ENCODE assay signal across 27 cellular contexts in the genomic region with DNA sequence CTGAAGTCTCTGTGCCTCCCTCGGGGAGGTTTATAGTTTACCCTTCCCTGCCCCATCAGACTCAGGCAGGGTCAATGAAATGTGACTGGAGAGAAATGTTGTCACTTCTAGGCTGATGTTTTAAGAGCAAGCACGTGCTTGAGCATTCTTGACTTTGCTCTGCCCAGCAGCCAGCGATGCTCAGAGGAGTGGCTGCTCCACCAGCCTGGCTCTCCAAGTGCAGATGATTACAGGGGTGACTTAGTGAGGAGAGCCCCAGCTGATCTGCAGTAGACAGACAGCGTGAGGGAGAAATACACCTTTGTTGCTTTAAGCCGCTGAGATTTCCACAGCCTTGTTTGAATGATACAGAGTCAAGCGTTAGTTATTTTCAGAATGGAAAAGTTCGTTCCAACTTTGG.
"Had no signal": no experiment of that assay in that cellular context is flagged by ENCODE, and none has a peak within 500 bp of the region (broad histone marks: within the 10 kb centered on the region; RNA-seq: fewer than 3 reads in every experiment).

No MANE protein-coding gene starts in this region.

- H3K27ac Mint-ChIP-seq: stimulated activated effector memory CD8-positive, alpha-beta T cell treated with anti-CD3 and anti-CD28 coated beads, Interleukin-12 subunit alpha, Interleukin-12 subunit beta, amount 100 ng/mL, for 72 hours; stimulated activated memory B cell treated with anti-CD40 and anti-IgM and Interleukin-4, amounts not matched to agents 10 μg/mL and 1 μg/mL and 100 μg/mL, for 72 hours; stimulated activated naive B cell treated with anti-CD40 and anti-IgM and Interleukin-4, amounts not matched to agents 10 μg/mL and 1 μg/mL and 100 μg/mL, for 72 hours; stimulated activated naive CD8-positive, alpha-beta T cell treated with anti-CD3 and anti-CD28 coated beads, Interleukin-15, amount 100 ng/mL, for 72 hours; stimulated activated naive CD8-positive, alpha-beta T cell treated with anti-CD3 and anti-CD28 coated beads, Interleukin-15, Interleukin-2, amounts not matched to agents 100 ng/mL and 50 ng/mL, for 24 hours; type B pancreatic cell had no signal

- H3K27me3 Mint-ChIP-seq: stimulated activated memory B cell treated with anti-CD40 and anti-IgM and Interleukin-4, amounts not matched to agents 10 μg/mL and 1 μg/mL and 100 μg/mL, for 72 hours; stimulated activated naive B cell treated with anti-CD40 and anti-IgM and Interleukin-4, amounts not matched to agents 10 μg/mL and 1 μg/mL and 100 μg/mL, for 72 hours; stimulated activated naive CD8-positive, alpha-beta T cell treated with anti-CD3 and anti-CD28 coated beads, Interleukin-15, amount 100 ng/mL, for 72 hours; stimulated activated naive CD8-positive, alpha-beta T cell treated with anti-CD3 and anti-CD28 coated beads, Interleukin-15, Interleukin-2, amounts not matched to agents 100 ng/mL and 50 ng/mL, for 24 hours; type B pancreatic cell had no signal

- H3K4me1 Mint-ChIP-seq: stimulated activated effector memory CD8-positive, alpha-beta T cell treated with anti-CD3 and anti-CD28 coated beads, Interleukin-12 subunit alpha, Interleukin-12 subunit beta, amount 100 ng/mL, for 72 hours; stimulated activated memory B cell treated with anti-CD40 and anti-IgM and Interleukin-4, amounts not matched to agents 10 μg/mL and 1 μg/mL and 100 μg/mL, for 72 hours; stimulated activated naive B cell treated with anti-CD40 and anti-IgM and Interleukin-4, amounts not matched to agents 10 μg/mL and 1 μg/mL and 100 μg/mL, for 72 hours; stimulated activated naive CD8-positive, alpha-beta T cell treated with anti-CD3 and anti-CD28 coated beads, Interleukin-15, amount 100 ng/mL, for 72 hours had no signal

- H3K4me3 Mint-ChIP-seq: stimulated activated effector memory CD8-positive, alpha-beta T cell treated with anti-CD3 and anti-CD28 coated beads, Interleukin-12 subunit alpha, Interleukin-12 subunit beta, amount 100 ng/mL, for 72 hours; stimulated activated memory B cell treated with anti-CD40 and anti-IgM and Interleukin-4, amounts not matched to agents 10 μg/mL and 1 μg/mL and 100 μg/mL, for 72 hours; stimulated activated naive B cell treated with anti-CD40 and anti-IgM and Interleukin-4, amounts not matched to agents 10 μg/mL and 1 μg/mL and 100 μg/mL, for 72 hours; stimulated activated naive CD8-positive, alpha-beta T cell treated with anti-CD3 and anti-CD28 coated beads, Interleukin-15, amount 100 ng/mL, for 72 hours; stimulated activated naive CD8-positive, alpha-beta T cell treated with anti-CD3 and anti-CD28 coated beads, Interleukin-15, Interleukin-2, amounts not matched to agents 100 ng/mL and 50 ng/mL, for 24 hours; type B pancreatic cell had no signal

- H3K36me3 Mint-ChIP-seq: stimulated activated effector memory CD8-positive, alpha-beta T cell treated with anti-CD3 and anti-CD28 coated beads, Interleukin-12 subunit alpha, Interleukin-12 subunit beta, amount 100 ng/mL, for 72 hours; stimulated activated memory B cell treated with anti-CD40 and anti-IgM and Interleukin-4, amounts not matched to agents 10 μg/mL and 1 μg/mL and 100 μg/mL, for 72 hours; stimulated activated naive B cell treated with anti-CD40 and anti-IgM and Interleukin-4, amounts not matched to agents 10 μg/mL and 1 μg/mL and 100 μg/mL, for 72 hours; type B pancreatic cell had no signal

- H3K4me1 ChIP-seq: suprapubic skin, testis, tibial artery, tibial nerve, transverse colon, upper lobe of right lung, uterus, vagina had no signal

- H3K36me3 ChIP-seq: stomach, suprapubic skin, thoracic aorta, tibial artery, tibial nerve, transverse colon, upper lobe of left lung, upper lobe of right lung, uterus, vagina had no signal

- H3K4me3 ChIP-seq: stomach, suprapubic skin, testis, thoracic aorta, tibial artery, tibial nerve, transverse colon, upper lobe of left lung, upper lobe of right lung, uterus, vagina had no signal

- H3K27me3 ChIP-seq: stomach, suprapubic skin, testis, tibial artery, tibial nerve, transverse colon, upper lobe of left lung, upper lobe of right lung, uterus, vagina had no signal

- H3K27ac ChIP-seq: stomach, suprapubic skin, testis, thoracic aorta, tibial artery, tibial nerve, transverse colon, upper lobe of left lung, upper lobe of right lung, uterus, vagina had no signal

- ATAC-seq: stimulated activated effector memory CD8-positive, alpha-beta T cell treated with anti-CD3 and anti-CD28 coated beads, Interleukin-12 subunit alpha, Interleukin-12 subunit beta, amount 100 ng/mL, for 72 hours; stimulated activated memory B cell treated with anti-CD40 and anti-IgM and Interleukin-4, amounts not matched to agents 10 μg/mL and 1 μg/mL and 100 μg/mL, for 72 hours; stimulated activated naive B cell treated with anti-CD40 and anti-IgM and Interleukin-4, amounts not matched to agents 10 μg/mL and 1 μg/mL and 100 μg/mL, for 72 hours; stimulated activated naive CD8-positive, alpha-beta T cell treated with anti-CD3 and anti-CD28 coated beads, Interleukin-15, amount 100 ng/mL, for 72 hours; stimulated activated naive CD8-positive, alpha-beta T cell treated with anti-CD3 and anti-CD28 coated beads, Interleukin-15, Interleukin-2, amounts not matched to agents 100 U/mL and 50 U/mL, for 24 hours; upper lobe of right lung had no signal

- DNase-seq: stimulated activated CD4-positive, alpha-beta T cell treated with anti-CD3 and anti-CD28 coated beads, Interleukin-2, amount 100 ng/mL, for 48 hours; stimulated activated CD4-positive, alpha-beta T cell treated with anti-CD3 and anti-CD28 coated beads, Interleukin-4, amount 100 ng/mL, for 1 hour; stimulated activated CD4-positive, alpha-beta T cell treated with anti-CD3 and anti-CD28 coated beads, Interleukin-4, amount 100 ng/mL, for 24 hours; stimulated activated CD4-positive, alpha-beta T cell treated with anti-CD3 and anti-CD28 coated beads, Interleukin-4, amount 100 ng/mL, for 4 hours; stimulated activated CD8-positive, alpha-beta memory T cell treated with anti-CD3 and anti-CD28 coated beads, Interleukin-4, amount 100 ng/mL, for 48 hours; stimulated activated naive B cell treated with anti-CD40 and anti-IgM and Interleukin-4, amounts not matched to agents 10 μg/mL and 1 μg/mL and 100 μg/mL, for 72 hours; stimulated activated naive CD4-positive, alpha-beta T cell; stimulated activated naive CD4-positive, alpha-beta T cell treated with Interleukin-2 at 50 U/mL for 16 hours; stimulated activated naive CD8-positive, alpha-beta T cell treated with anti-CD3 and anti-CD28 coated beads, Interleukin-15, amount 100 ng/mL, for 72 hours; stimulated activated naive CD8-positive, alpha-beta T cell treated with anti-CD3 and anti-CD28 coated beads, Interleukin-15, Interleukin-2, amounts not matched to agents 100 U/mL and 50 U/mL, for 24 hours; stomach; substantia nigra; testis; tibial artery; transverse colon; trophoblast cell; upper lobe of left lung; upper lobe of right lung; uterus had no signal

- H3K9me3 ChIP-seq: suprapubic skin, testis, thoracic aorta, tibial artery, tibial nerve, transverse colon, upper lobe of left lung, upper lobe of right lung, uterus, vagina had no signal
